Comparison of ENCODE assay signal across 28 cellular contexts in genomic region chr10:120805014-120805805, GRCh38. TPM values are rescaled to one million over a fixed set of nuclear protein-coding genes. Genes with fewer than 3 reads are reported as not detected.
DNase-seq lines count a peak whose midpoint lies in the region; ATAC-seq and TF ChIP-seq lines count a peak whose summit lies in the region.
"Had no signal": no experiment of that assay in that cellular context is flagged by ENCODE, and none has a peak within 500 bp of the region (broad histone marks: within the 10 kb centered on the region; RNA-seq: fewer than 3 reads in every experiment).

No MANE protein-coding gene starts in this region.

- H2AFZ ChIP-seq in GM23338 (no peak overlapping the region), OCI-LY7 (ENCODE audit: low read length) (no peak overlapping the region)

- H3K9me3 Mint-ChIP-seq in GM23338 (no peaks in the 10 kb centered on the region), progenitor cell of endocrine pancreas (ENCODE audit: low read depth) (no peaks in the 10 kb centered on the region)
- H3K9me3 Mint-ChIP-seq: activated naive CD4-positive, alpha-beta T cell treated with anti-CD3 and anti-CD28 coated beads for 36 hours; activated T-helper 1 cell treated with anti-CD3 and anti-CD28 coated beads, Interleukin-12 subunit alpha, Interleukin-12 subunit beta, Interleukin-2, Interleukin-4 antibody, amounts not matched to agents 30 ng/mL and 10 ng/mL and 1 ng/mL, durations not matched to agents 14 hours and 24 hours and 36 hours; naive thymus-derived CD4-positive, alpha-beta T cell; stimulated activated naive CD8-positive, alpha-beta T cell treated with anti-CD3 and anti-CD28 coated beads, Interleukin-15, amount 100 ng/mL, for 72 hours had no signal

- no TSS peak for BruUV-seq in OCI-LY7 (replicated peaks; lab: Mats Ljungman, UMichigan)

- peaks cover 13% of the 10 kb centered on the region for H3K4me1 ChIP-seq in GM23338 (ENCODE audit: insufficient read depth)
- no peaks in the 10 kb centered on the region for H3K4me1 ChIP-seq in OCI-LY7 (ENCODE audit: insufficient read depth, low read length, poor library complexity, severe bottlenecking)
- H3K4me1 ChIP-seq: vagina had no signal

- H3F3A ChIP-seq in GM23338 (replicated peaks; ENCODE audit: low read depth): peaks cover 5% of the 10 kb centered on the region; the same call in 1 of the 2 replicates

- H3K79me2 ChIP-seq in GM23338 (replicated peaks; ENCODE audit: insufficient read depth): no peaks in the 10 kb centered on the region
- H3K79me2 ChIP-seq in OCI-LY7 (ENCODE audit: insufficient read depth, low read depth, low read length): no peaks in the 10 kb centered on the region

- peaks cover 30% of the 10 kb centered on the region for H3K4me1 Mint-ChIP-seq in GM23338
- peaks cover 19% of the 10 kb centered on the region for H3K4me1 Mint-ChIP-seq in progenitor cell of endocrine pancreas (ENCODE audit: low read depth)
- H3K4me1 Mint-ChIP-seq: naive thymus-derived CD4-positive, alpha-beta T cell; stimulated activated naive CD8-positive, alpha-beta T cell treated with anti-CD3 and anti-CD28 coated beads, Interleukin-15, amount 100 ng/mL, for 72 hours had no signal

- H3K9me3 ChIP-seq in OCI-LY7 (ENCODE audit: low read length): no peaks in the 10 kb centered on the region
- H3K9me3 ChIP-seq: vagina had no signal

- peak; percentile 52 for TF ChIP-seq CTCF in GM23338 (conservative IDR thresholded peaks at IDR 0.05; ENCODE audit: low read depth in 2 of 2)
- peak; percentile 48 for TF ChIP-seq CTCF in OCI-LY7 (conservative IDR thresholded peaks at IDR 0.05; ENCODE audit: low read length)
- peak; percentile 11 for TF ChIP-seq CTCF in progenitor cell of endocrine pancreas (IDR thresholded peaks at IDR 0.05; ENCODE audit: unreplicated experiment)

- H3K4me2 ChIP-seq in GM23338 (no peak overlapping the region), OCI-LY7 (ENCODE audit: low read length) (no peak overlapping the region)

- no peak for ATAC-seq in GM23338
- ATAC-seq in GM21529 (IDR thresholded peaks at IDR 0.05; ENCODE audit: unreplicated experiment): no peak
- ATAC-seq in GM21515 (IDR thresholded peaks at IDR 0.05; ENCODE audit: unreplicated experiment): no peak
- ATAC-seq: activated CD4-positive, CD25-positive, alpha-beta regulatory T cell treated with anti-CD3 and anti-CD28 coated beads, Interleukin-2, amount 50 U/mL, for 24 hours; left ventricle myocardium superior; naive thymus-derived CD4-positive, alpha-beta T cell; stimulated activated naive CD8-positive, alpha-beta T cell treated with anti-CD3 and anti-CD28 coated beads, Interleukin-15, amount 100 ng/mL, for 72 hours had no signal

- H3K4me3 Mint-ChIP-seq in GM23338 (no peak overlapping the region), progenitor cell of endocrine pancreas (ENCODE audit: low read depth) (no peak overlapping the region)
- H3K4me3 Mint-ChIP-seq: activated naive CD4-positive, alpha-beta T cell treated with anti-CD3 and anti-CD28 coated beads for 36 hours; activated T-helper 1 cell treated with anti-CD3 and anti-CD28 coated beads, Interleukin-12 subunit alpha, Interleukin-12 subunit beta, Interleukin-2, Interleukin-4 antibody, amounts not matched to agents 30 ng/mL and 10 ng/mL and 1 ng/mL, durations not matched to agents 14 hours and 24 hours and 36 hours; naive thymus-derived CD4-positive, alpha-beta T cell; stimulated activated naive CD8-positive, alpha-beta T cell treated with anti-CD3 and anti-CD28 coated beads, Interleukin-15, amount 100 ng/mL, for 72 hours had no signal

- H3K4me3 ChIP-seq in GM23338 (no peak overlapping the region), OCI-LY7 (ENCODE audit: low read depth, low read length, poor library complexity, severe bottlenecking) (no peak overlapping the region)
- H3K4me3 ChIP-seq: dorsolateral prefrontal cortex, vagina had no signal

- POLR2A ChIA-PET in OCI-LY7 (lab: Charles Lee): interaction anchor here (0.5 kb wide), 1 partner anchor 749 kb away, joined by 4 read pairs; no protein-coding TSS in a partner anchor

- intact Hi-C loops in OCI-LY7 (cut with micrococcal nuclease; ENCODE audit: unreplicated experiment): no loop called here

- H4K20me1 ChIP-seq in GM23338 (replicated peaks; ENCODE audit: insufficient read depth) (no peaks in the 10 kb centered on the region), OCI-LY7 (ENCODE audit: insufficient read depth, low read length) (peaks cover 4% of the 10 kb centered on the region; the same call in 1 of the 2 replicates)

- H3K9me2 ChIP-seq in GM23338 (ENCODE audit: insufficient read depth) (peaks cover 4% of the 10 kb centered on the region; the same call in 1 of the 2 replicates), OCI-LY7 (ENCODE audit: insufficient read depth, low read length) (no peaks in the 10 kb centered on the region)

- H3K27ac ChIP-seq in GM23338 (ENCODE audit: low read depth) (no peak overlapping the region), OCI-LY7 (ENCODE audit: low read depth, low read length, poor library complexity, severe bottlenecking) (no peak overlapping the region)
- H3K27ac ChIP-seq: brain microvascular endothelial cell, dorsolateral prefrontal cortex, vagina had no signal

- H3K27me3 Mint-ChIP-seq in GM23338 (ENCODE audit: insufficient read depth, low read depth, poor library complexity): peaks cover 5% of the 10 kb centered on the region
- no peaks in the 10 kb centered on the region for H3K27me3 Mint-ChIP-seq in progenitor cell of endocrine pancreas

- H3K27ac Mint-ChIP-seq in GM23338 (no peak overlapping the region), progenitor cell of endocrine pancreas (no peak overlapping the region)
- H3K27ac Mint-ChIP-seq: activated naive CD4-positive, alpha-beta T cell treated with anti-CD3 and anti-CD28 coated beads for 36 hours; activated T-helper 1 cell treated with anti-CD3 and anti-CD28 coated beads, Interleukin-12 subunit alpha, Interleukin-12 subunit beta, Interleukin-2, Interleukin-4 antibody, amounts not matched to agents 30 ng/mL and 10 ng/mL and 1 ng/mL, durations not matched to agents 14 hours and 24 hours and 36 hours; naive thymus-derived CD4-positive, alpha-beta T cell had no signal

- no peaks in the 10 kb centered on the region for H3K36me3 ChIP-seq in GM23338 (ENCODE audit: insufficient read depth)
- no peaks in the 10 kb centered on the region for H3K36me3 ChIP-seq in OCI-LY7 (ENCODE audit: insufficient read depth, low read length)
- H3K36me3 ChIP-seq: brain microvascular endothelial cell, vagina had no signal

- no peaks in the 10 kb centered on the region for H3K36me3 Mint-ChIP-seq in GM23338 (ENCODE audit: low read depth)
- H3K36me3 Mint-ChIP-seq in progenitor cell of endocrine pancreas (ENCODE audit: insufficient read depth): no peaks in the 10 kb centered on the region
- H3K36me3 Mint-ChIP-seq: naive thymus-derived CD4-positive, alpha-beta T cell had no signal

- CTCF ChIA-PET in OCI-LY7 (lab: Charles Lee; ENCODE audit: unreplicated experiment): no interaction called here

- peak; percentile 5 for DNase-seq in DMS 273 (lab: John Stamatoyannopoulos, UW; ENCODE audit: unreplicated experiment)
- no peak for DNase-seq in DMS 273 treated with DMSO at 0.1 percent for 48 hours (lab: John Stamatoyannopoulos, UW)
- DNase-seq in GM23338 (ENCODE audit: low spot score): peak; percentile 15
- no peak for DNase-seq in OCI-LY7 (ENCODE audit: low spot score)
- DNase-seq in progenitor cell of endocrine pancreas (ENCODE audit: low spot score, unreplicated experiment): no peak
- no peak for DNase-seq in DMS53 (lab: John Stamatoyannopoulos, UW)
- DNase-seq: activated CD4-positive, alpha-beta T cell treated with anti-CD3 and anti-CD28 coated beads, Interleukin-2, amount 50 U/mL, for 48 hours; activated naive CD4-positive, alpha-beta T cell treated with anti-CD3 and anti-CD28 coated beads for 36 hours; brain microvascular endothelial cell; DMS79; dorsolateral prefrontal cortex; islet precursor cell; KG1; left ventricle myocardium superior; naive thymus-derived CD4-positive, alpha-beta T cell; NCI-H1092; NCI-H187; NCI-H2171; NCI-H524; occipital lobe; RPMI8226; small intestine; stimulated activated naive CD8-positive, alpha-beta T cell treated with anti-CD3 and anti-CD28 coated beads, Interleukin-15, amount 100 ng/mL, for 72 hours had no signal

- no peaks in the 10 kb centered on the region for H3K27me3 ChIP-seq in GM23338 (ENCODE audit: insufficient read depth)
- H3K27me3 ChIP-seq: brain microvascular endothelial cell, dorsolateral prefrontal cortex, vagina had no signal

TF ChIP-seq in GM23338, 12 proteins besides CTCF, POLR2A, EP300 and RAD21 (continues in another document):
- TF ChIP-seq JUNB (IDR thresholded peaks at IDR 0.05; ENCODE audit: unreplicated experiment): no peak
- TF ChIP-seq EZH2phosphoT487 (IDR thresholded peaks at IDR 0.05; ENCODE audit: unreplicated experiment): no peak

RNA-seq across cellular contexts. Expression of gene WDR11, which starts 46.0 kb away (rescaled TPM):
- 63.1 and 74.4 TPM in 2 replicates for total RNA-seq in GM23338 (2014; rRNA removed; shearing (Covaris generic))
- polyA plus RNA-seq in GM23338 (2016; fragmentation: Nextera tagmentation; extraction: Ambion mirVana): 19.7 and 21.4 TPM in 2 replicates
- total RNA-seq in OCI-LY7 (2014; rRNA removed; shearing (Covaris generic)): 41.2 and 43.3 TPM in 2 replicates
- total RNA-seq in OCI-LY7 (2022): 47.1 and 58.9 TPM in 2 replicates
- 66.1 and 71.8 TPM in 2 replicates for total RNA-seq in progenitor cell of endocrine pancreas

Comparison
In these comparisons a context has a peak if more than half of its experiments do, and no peak if none do; other contexts are left out.
1. DNase-seq: peak in DMS 273 (single experiment) and GM23338 (single experiment); none in DMS 273 treated with DMSO at 0.1 percent for 48 hours (single experiment), OCI-LY7 (single experiment), progenitor cell of endocrine pancreas (single experiment) and DMS53 (single experiment).
2. Peak in every context shown above with its lines, with median percentiles within 50 percentile points of each other: CTCF ChIP-seq.